Comparison of ENCODE assay signal across 9 cellular contexts in genomic region chr11:7278314-7278917, GRCh38. TPM values are rescaled to one million over a fixed set of nuclear protein-coding genes. Genes with fewer than 3 reads are reported as not detected.
A peak's percentile ranks its signal among the peaks of the same experiment; 100 is the strongest.
DNase-seq lines count a peak whose midpoint lies in the region; ATAC-seq and TF ChIP-seq lines count a peak whose summit lies in the region.
"Had no signal": no experiment of that assay in that cellular context is flagged by ENCODE, and none has a peak within 500 bp of the region (broad histone marks: within the 10 kb centered on the region; RNA-seq: fewer than 3 reads in every experiment).

No MANE protein-coding gene starts in this region.

- peaks cover 0 to 4% (median 0%) of the 10 kb centered on the region in 4 donors for H3K4me1 ChIP-seq in right lobe of liver

- no peaks in the 10 kb centered on the region for H3K9me3 ChIP-seq in right lobe of liver

- intact Hi-C loops in right lobe of liver (cut with DNase I): loop anchor here in 1 of 2 donors (10.0 kb wide), 1 partner anchor 134 kb away; no protein-coding TSS in a partner anchor

- TF ChIP-seq CTCF in GM12865 (IDR thresholded peaks at IDR 0.05; ENCODE audit: insufficient read depth, low read depth, low read length, missing control alignments) (peak; percentile 63), HL-60 (IDR thresholded peaks at IDR 0.05; ENCODE audit: insufficient read depth, low read length) (peak; percentile 53), right lobe of liver (IDR thresholded peaks at IDR 0.05) (peak; percentile 66 to 76 (median 69))

- H3K27ac ChIP-seq in HL-60 (replicated peaks) (no peak overlapping the region), right lobe of liver (no peak overlapping the region)

- H3K27me3 Mint-ChIP-seq in immature natural killer cell (ENCODE audit: low read depth in 3 of 3): peaks cover 2% of the 10 kb centered on the region in 3 donors

- no peak overlapping the region for H3K4me3 ChIP-seq in GM12865 (ENCODE audit: low read depth, low read length)
- H3K4me3 ChIP-seq in HL-60 (replicated peaks; ENCODE audit: insufficient read depth, low read length): no peak overlapping the region
- no peak overlapping the region for H3K4me3 ChIP-seq in right lobe of liver

- H3K9me3 Mint-ChIP-seq in stimulated activated effector memory CD8-positive, alpha-beta T cell treated with anti-CD3 and anti-CD28 coated beads, Interleukin-12 subunit alpha, Interleukin-12 subunit beta, amount 100 ng/mL, for 72 hours: no peaks in the 10 kb centered on the region
- H3K9me3 Mint-ChIP-seq in immature natural killer cell: peaks cover 0 to 2% (median 0%) of the 10 kb centered on the region in 6 donors
- H3K9me3 Mint-ChIP-seq: stimulated activated naive CD8-positive, alpha-beta T cell treated with anti-CD3 and anti-CD28 coated beads, Interleukin-15, Interleukin-2, amounts not matched to agents 100 ng/mL and 50 ng/mL, for 24 hours had no signal

- H3K27me3 ChIP-seq in HL-60 (ENCODE audit: insufficient read depth, poor library complexity, severe bottlenecking): no peaks in the 10 kb centered on the region
- H3K27me3 ChIP-seq in right lobe of liver: no peaks in the 10 kb centered on the region

- H3K36me3 Mint-ChIP-seq in stimulated activated effector memory CD8-positive, alpha-beta T cell treated with anti-CD3 and anti-CD28 coated beads, Interleukin-12 subunit alpha, Interleukin-12 subunit beta, amount 100 ng/mL, for 72 hours: no peaks in the 10 kb centered on the region
- H3K36me3 Mint-ChIP-seq in immature natural killer cell: no peaks in the 10 kb centered on the region

- no peak overlapping the region for H3K4me3 Mint-ChIP-seq in stimulated activated effector memory CD8-positive, alpha-beta T cell treated with anti-CD3 and anti-CD28 coated beads, Interleukin-12 subunit alpha, Interleukin-12 subunit beta, amount 100 ng/mL, for 72 hours
- no peak overlapping the region for H3K4me3 Mint-ChIP-seq in immature natural killer cell
- H3K4me3 Mint-ChIP-seq: stimulated activated naive CD8-positive, alpha-beta T cell treated with anti-CD3 and anti-CD28 coated beads, Interleukin-15, Interleukin-2, amounts not matched to agents 100 ng/mL and 50 ng/mL, for 24 hours had no signal

- TF ChIP-seq POLR2A in right lobe of liver (IDR thresholded peaks at IDR 0.05): no peak

- DNase-seq in 8988T: peak; percentile 23
- peak; percentile 52 for DNase-seq in GM12865 (ENCODE audit: low read depth)
- DNase-seq in HL-60 (ENCODE audit: low read depth in 1 of 2, low spot score in 1 of 2): no peak
- peak; percentile 11 for DNase-seq in amniotic epithelial cell (ENCODE audit: low read depth)
- no peak for DNase-seq in right lobe of liver
- no peak for DNase-seq in stimulated activated effector memory CD8-positive, alpha-beta T cell treated with anti-CD3 and anti-CD28 coated beads, Interleukin-12 subunit alpha, Interleukin-12 subunit beta, amount 100 ng/mL, for 72 hours (ENCODE audit: low spot score in 2 of 2)
- no peak for DNase-seq in immature natural killer cell

- WGBS in right lobe of liver (ENCODE audit: insufficient coverage, low coverage, low lambda C conversion rate, missing lambda C conversion rate): 50% methylated on average over 3 of the region's 3 CpGs

- H3K27ac Mint-ChIP-seq in stimulated activated effector memory CD8-positive, alpha-beta T cell treated with anti-CD3 and anti-CD28 coated beads, Interleukin-12 subunit alpha, Interleukin-12 subunit beta, amount 100 ng/mL, for 72 hours: no peak overlapping the region
- no peak overlapping the region for H3K27ac Mint-ChIP-seq in immature natural killer cell
- H3K27ac Mint-ChIP-seq: stimulated activated naive CD8-positive, alpha-beta T cell treated with anti-CD3 and anti-CD28 coated beads, Interleukin-15, Interleukin-2, amounts not matched to agents 100 ng/mL and 50 ng/mL, for 24 hours had no signal

- H3K36me3 ChIP-seq in right lobe of liver: no peaks in the 10 kb centered on the region

- H3K4me1 Mint-ChIP-seq in stimulated activated effector memory CD8-positive, alpha-beta T cell treated with anti-CD3 and anti-CD28 coated beads, Interleukin-12 subunit alpha, Interleukin-12 subunit beta, amount 100 ng/mL, for 72 hours: no peaks in the 10 kb centered on the region
- no peaks in the 10 kb centered on the region for H3K4me1 Mint-ChIP-seq in immature natural killer cell

- ATAC-seq in right lobe of liver (peak; percentile 82 to 89 (median 84)), GM21825 (IDR thresholded peaks at IDR 0.05; ENCODE audit: unreplicated experiment) (no peak)
- ATAC-seq in stimulated activated effector memory CD8-positive, alpha-beta T cell treated with anti-CD3 and anti-CD28 coated beads, Interleukin-12 subunit alpha, Interleukin-12 subunit beta, amount 100 ng/mL, for 72 hours: no peak

RNA-seq across cellular contexts. Expression of gene SYT9, which starts 26.7 kb away (rescaled TPM):
- total RNA-seq in right lobe of liver: 10 to 100 TPM in 2 of 6 experiments, 1 to 10 TPM in 4; 3.0 to 12.6 (median 4.5) TPM
- polyA plus RNA-seq in immature natural killer cell: not detected

Comparison
In these comparisons a context has a peak if more than half of its experiments do, and no peak if none do; other contexts are left out.
1. DNase-seq: peak in 8988T (single experiment), GM12865 (single experiment) and amniotic epithelial cell (single experiment); none in HL-60 (0 of 2), right lobe of liver (0 of 3), stimulated activated effector memory CD8-positive, alpha-beta T cell treated with anti-CD3 and anti-CD28 coated beads, Interleukin-12 subunit alpha, Interleukin-12 subunit beta, amount 100 ng/mL, for 72 hours (0 of 2) and immature natural killer cell (0 of 3).
2. ATAC-seq: peak in right lobe of liver (4 of 4); none in stimulated activated effector memory CD8-positive, alpha-beta T cell treated with anti-CD3 and anti-CD28 coated beads, Interleukin-12 subunit alpha, Interleukin-12 subunit beta, amount 100 ng/mL, for 72 hours (single experiment) and GM21825 (single experiment).
3. Peak in every context shown above with its lines, with median percentiles within 50 percentile points of each other: CTCF ChIP-seq.